17 cellular contexts compared by ENCODE assay signal in genomic region chr11:110645253-110645652, GRCh38.
DNase-seq lines count a peak whose midpoint lies in the region; ATAC-seq and TF ChIP-seq lines count a peak whose summit lies in the region.
"Had no signal": no experiment of that assay in that cellular context is flagged by ENCODE, and none has a peak within 500 bp of the region (broad histone marks: within the 10 kb centered on the region; RNA-seq: fewer than 3 reads in every experiment).

No MANE protein-coding gene starts in this region.

- H3K4me2 ChIP-seq in neural progenitor cell: no peak overlapping the region
- H3K4me2 ChIP-seq: BLaER1 treated with 17β-estradiol and CSF1 and Interleukin-3, amounts not matched to agents 10 nM and 100 nM; GM23338 had no signal

- H3K27me3 ChIP-seq in neural progenitor cell: no peaks in the 10 kb centered on the region
- H3K27me3 ChIP-seq: BLaER1 treated with 17β-estradiol and CSF1 and Interleukin-3, amounts not matched to agents 10 nM and 100 nM had no signal

- no peak for TF ChIP-seq CTCF in neural progenitor cell (IDR thresholded peaks at IDR 0.05)

- DNase-seq in activated T-cell treated with anti-CD3 and anti-CD28 coated beads, Interleukin-2, amount 50 U/mL, for 72 hours: no peak
- no peak for DNase-seq in activated T-cell treated with anti-CD3 and anti-CD28 coated beads, Interleukin-2, amount 50 U/mL, for 4 hours
- peak; percentile 72 to 76 for DNase-seq in NCI-H526 (lab: John Stamatoyannopoulos, UW)
- peak; percentile 73 for DNase-seq in amniotic epithelial cell (ENCODE audit: low read depth)
- DNase-seq in NCI-H1694 (lab: John Stamatoyannopoulos, UW): no peak
- no peak for DNase-seq in neural progenitor cell (ENCODE audit: low spot score)
- DNase-seq: Calu3, DMS79 treated with DMSO at 0.1 percent for 48 hours, GF-D8, HCEC 1CT had no signal

- H3K27ac Mint-ChIP-seq in activated T-cell treated with anti-CD3 and anti-CD28 coated beads, Interleukin-2, amount 50 U/mL, for 72 hours: no peak overlapping the region
- no peak overlapping the region for H3K27ac Mint-ChIP-seq in neural progenitor cell
- H3K27ac Mint-ChIP-seq: B cell; CD8-positive, alpha-beta T cell; GM23338 had no signal

- no peaks in the 10 kb centered on the region for H3K4me1 ChIP-seq in neural progenitor cell

- no peak overlapping the region for H3K9ac ChIP-seq in neural progenitor cell
- H3K9ac ChIP-seq: BLaER1 treated with 17β-estradiol and CSF1 and Interleukin-3, amounts not matched to agents 10 nM and 100 nM had no signal

- no peaks in the 10 kb centered on the region for H3K4me1 Mint-ChIP-seq in activated T-cell treated with anti-CD3 and anti-CD28 coated beads, Interleukin-2, amount 50 U/mL, for 72 hours (ENCODE audit: low read depth)
- no peaks in the 10 kb centered on the region for H3K4me1 Mint-ChIP-seq in activated T-cell treated with anti-CD3 and anti-CD28 coated beads, Interleukin-2, amount 50 U/mL, for 4 hours (ENCODE audit: low read depth)
- no peaks in the 10 kb centered on the region for H3K4me1 Mint-ChIP-seq in neural progenitor cell
- H3K4me1 Mint-ChIP-seq: B cell, GM23338 had no signal

- H3K27me3 Mint-ChIP-seq in activated T-cell treated with anti-CD3 and anti-CD28 coated beads, Interleukin-2, amount 50 U/mL, for 72 hours (ENCODE audit: low read depth): peaks cover 6% of the 10 kb centered on the region
- peaks cover 19% of the 10 kb centered on the region for H3K27me3 Mint-ChIP-seq in activated T-cell treated with anti-CD3 and anti-CD28 coated beads, Interleukin-2, amount 50 U/mL, for 4 hours (ENCODE audit: low read depth)
- peaks cover 2% of the 10 kb centered on the region for H3K27me3 Mint-ChIP-seq in neural progenitor cell (ENCODE audit: insufficient read depth, low read depth)

- no peaks in the 10 kb centered on the region for H3K79me2 ChIP-seq in neural progenitor cell (ENCODE audit: low read depth)

- no peaks in the 10 kb centered on the region for H3K36me3 Mint-ChIP-seq in activated T-cell treated with anti-CD3 and anti-CD28 coated beads, Interleukin-2, amount 50 U/mL, for 72 hours (ENCODE audit: insufficient read depth in 2 of 2)
- H3K36me3 Mint-ChIP-seq in activated T-cell treated with anti-CD3 and anti-CD28 coated beads, Interleukin-2, amount 50 U/mL, for 4 hours (ENCODE audit: insufficient read depth): no peaks in the 10 kb centered on the region
- no peaks in the 10 kb centered on the region for H3K36me3 Mint-ChIP-seq in neural progenitor cell
- H3K36me3 Mint-ChIP-seq: CD8-positive, alpha-beta T cell had no signal

- H4K20me1 ChIP-seq in neural progenitor cell (ENCODE audit: low read depth): no peaks in the 10 kb centered on the region
- H4K20me1 ChIP-seq: BLaER1 treated with 17β-estradiol and CSF1 and Interleukin-3, amounts not matched to agents 10 nM and 100 nM had no signal

- peak; percentile 58 to 66 for ATAC-seq in activated T-cell treated with anti-CD3 and anti-CD28 coated beads, Interleukin-2, amount 50 U/mL, for 72 hours (replicated peaks in 1 of 2)
- no peak for ATAC-seq in activated T-cell treated with anti-CD3 and anti-CD28 coated beads, Interleukin-2, amount 50 U/mL, for 4 hours
- no peak for ATAC-seq in GM21515 (IDR thresholded peaks at IDR 0.05; ENCODE audit: unreplicated experiment)
- ATAC-seq: CD8-positive, alpha-beta T cell; GM12878; GM23338 had no signal

- H3K9me3 Mint-ChIP-seq in activated T-cell treated with anti-CD3 and anti-CD28 coated beads, Interleukin-2, amount 50 U/mL, for 72 hours: peaks cover 0 to 4% of the 10 kb centered on the region in 2 donors
- H3K9me3 Mint-ChIP-seq in activated T-cell treated with anti-CD3 and anti-CD28 coated beads, Interleukin-2, amount 50 U/mL, for 4 hours: no peaks in the 10 kb centered on the region
- H3K9me3 Mint-ChIP-seq in neural progenitor cell: no peaks in the 10 kb centered on the region
- H3K9me3 Mint-ChIP-seq: CD8-positive, alpha-beta T cell; GM23338 had no signal

- H3K36me3 ChIP-seq in neural progenitor cell: no peaks in the 10 kb centered on the region
- H3K36me3 ChIP-seq: BLaER1 treated with 17β-estradiol and CSF1 and Interleukin-3, amounts not matched to agents 10 nM and 100 nM had no signal

- no peaks in the 10 kb centered on the region for H3K9me3 ChIP-seq in neural progenitor cell (ENCODE audit: low read depth)

- no peak overlapping the region for H3K4me3 Mint-ChIP-seq in activated T-cell treated with anti-CD3 and anti-CD28 coated beads, Interleukin-2, amount 50 U/mL, for 72 hours
- no peak overlapping the region for H3K4me3 Mint-ChIP-seq in activated T-cell treated with anti-CD3 and anti-CD28 coated beads, Interleukin-2, amount 50 U/mL, for 4 hours
- H3K4me3 Mint-ChIP-seq in neural progenitor cell: no peak overlapping the region
- H3K4me3 Mint-ChIP-seq: B cell; CD8-positive, alpha-beta T cell; GM23338 had no signal

- no peak overlapping the region for H2AFZ ChIP-seq in neural progenitor cell (replicated peaks)
- H2AFZ ChIP-seq: GM23338 had no signal

- no peak overlapping the region for H3K4me3 ChIP-seq in neural progenitor cell
- H3K4me3 ChIP-seq: BLaER1 treated with 17β-estradiol and CSF1 and Interleukin-3, amounts not matched to agents 10 nM and 100 nM; GM12878; GM23338 had no signal

- no peaks in the 10 kb centered on the region for H3F3A ChIP-seq in neural progenitor cell (ENCODE audit: low read depth)

- H3K27ac ChIP-seq in neural progenitor cell: no peak overlapping the region
- H3K27ac ChIP-seq: BLaER1 treated with 17β-estradiol and CSF1 and Interleukin-3, amounts not matched to agents 10 nM and 100 nM; HL-60 had no signal

Comparison
In these comparisons a context has a peak if more than half of its experiments do, and no peak if none do; other contexts are left out.
1. ATAC-seq: peak in activated T-cell treated with anti-CD3 and anti-CD28 coated beads, Interleukin-2, amount 50 U/mL, for 72 hours (2 of 2); none in activated T-cell treated with anti-CD3 and anti-CD28 coated beads, Interleukin-2, amount 50 U/mL, for 4 hours (0 of 2) and GM21515 (single experiment).
2. DNase-seq: peak in NCI-H526 (2 of 2) and amniotic epithelial cell (single experiment); none in activated T-cell treated with anti-CD3 and anti-CD28 coated beads, Interleukin-2, amount 50 U/mL, for 72 hours (0 of 2), activated T-cell treated with anti-CD3 and anti-CD28 coated beads, Interleukin-2, amount 50 U/mL, for 4 hours (single experiment), NCI-H1694 (single experiment) and neural progenitor cell (single experiment).